In genomic region chr12:26848156-26848825, GRCh38 we compare ENCODE assay signal across 26 cellular contexts. TPM values are rescaled to one million over a fixed set of nuclear protein-coding genes. Genes with fewer than 3 reads are reported as not detected.
DNase-seq lines count a peak whose midpoint lies in the region; ATAC-seq lines count a peak whose summit lies in the region.
"Had no signal": no experiment of that assay in that cellular context is flagged by ENCODE, and none has a peak within 500 bp of the region (broad histone marks: within the 10 kb centered on the region; RNA-seq: fewer than 3 reads in every experiment).

No MANE protein-coding gene starts in this region.

- no peaks in the 10 kb centered on the region for H3K79me2 ChIP-seq in trophoblast cell (ENCODE audit: control insufficient read depth, insufficient read depth, low read length, poor library complexity)

- no peak overlapping the region for H3K14ac ChIP-seq in trophoblast cell (ENCODE audit: low read length)

- no peak overlapping the region for H2BK12ac ChIP-seq in trophoblast cell (ENCODE audit: low read length)

- H3K36me3 ChIP-seq in trophoblast cell (ENCODE audit: control insufficient read depth in 1 of 2, insufficient read depth in 2 of 2, low read length in 2 of 2), result no peaks in the 10 kb centered on the region
- H3K36me3 ChIP-seq: esophagus squamous epithelium, spleen, tibial nerve had no signal

- no peak overlapping the region for H2AFZ ChIP-seq in trophoblast cell (ENCODE audit: insufficient read depth, low read length, poor library complexity)

- peak; percentile 30 for DNase-seq in ELR (ENCODE audit: low read depth)
- DNase-seq in NCI-H226, result peak; percentile 15
- peak; percentile 30 to 91 for DNase-seq in trophoblast cell
- DNase-seq in NCI-H146 treated with DMSO at 0.1 percent for 48 hours (lab: John Stamatoyannopoulos, UW; ENCODE audit: unreplicated experiment), result no peak
- DNase-seq in SW480 (ENCODE audit: low spot score), result no peak
- DNase-seq: activated B cell treated with CpG ODN at 0.5 μM for 24 hours; activated CD4-positive, alpha-beta memory T cell treated with anti-CD3 and anti-CD28 coated beads for 36 hours; activated CD8-positive, alpha-beta memory T cell treated with anti-CD3 and anti-CD28 coated beads, Interleukin-2, amount 50 U/mL, for 4 hours; activated naive CD4-positive, alpha-beta T cell treated with anti-CD3 and anti-CD28 coated beads, Interleukin-2, amount 10 ng/mL, durations not matched to agents 7 days and 5 days; amygdala; DND-41; esophagus squamous epithelium; naive thymus-derived CD8-positive, alpha-beta T cell; NCI-H1417; NCI-H2081 treated with DMSO at 0.1 percent for 48 hours; NCI-H774; nucleus accumbens; retina; spleen; T-helper 1 cell had no signal

- H3K9ac ChIP-seq in trophoblast cell (ENCODE audit: low read length), result no peak overlapping the region

- H3K79me1 ChIP-seq in trophoblast cell (ENCODE audit: low read length), result peaks cover 1% of the 10 kb centered on the region

- no peak overlapping the region for H3K23ac ChIP-seq in trophoblast cell (ENCODE audit: low read length)

- H4K8ac ChIP-seq in trophoblast cell (ENCODE audit: low read depth, low read length), result no peak overlapping the region

- no peak overlapping the region for H2BK120ac ChIP-seq in trophoblast cell (ENCODE audit: insufficient read depth, low read length, poor library complexity)

- H3K18ac ChIP-seq in trophoblast cell (ENCODE audit: low read length), result no peak overlapping the region

- H3K4me1 ChIP-seq in trophoblast cell (ENCODE audit: control insufficient read depth in 1 of 2, insufficient read depth in 2 of 2, low read length in 2 of 2), result peaks cover 0 to 5% of the 10 kb centered on the region in 2 experiments

- H3K4me3 ChIP-seq in trophoblast cell (ENCODE audit: low read depth, low read length), result no peak overlapping the region
- H3K4me3 ChIP-seq: esophagus squamous epithelium, GM12878, spleen, tibial nerve had no signal

- H4K91ac ChIP-seq in trophoblast cell (ENCODE audit: low read depth, low read length), result no peak overlapping the region

- WGBS in trophoblast cell (ENCODE audit: extremely low coverage, insufficient coverage, insufficient read length), result 100% methylated on average over 1 of the region's 6 CpGs

- H3K9me3 ChIP-seq in trophoblast cell (ENCODE audit: insufficient read depth, low read depth, low read length), result no peaks in the 10 kb centered on the region
- H3K9me3 ChIP-seq: esophagus squamous epithelium, spleen, tibial nerve had no signal

- no peak overlapping the region for H2BK5ac ChIP-seq in trophoblast cell (ENCODE audit: low read depth, low read length, poor library complexity)

- H3K4ac ChIP-seq in trophoblast cell (ENCODE audit: low read depth, low read length), result no peak overlapping the region

- no peak overlapping the region for H3K27ac ChIP-seq in trophoblast cell (ENCODE audit: low read depth, low read length)
- H3K27ac ChIP-seq: C4-2B, esophagus squamous epithelium, RWPE1, spleen, tibial nerve had no signal

- H3K27me3 ChIP-seq in trophoblast cell (ENCODE audit: insufficient read depth, low read length), result no peaks in the 10 kb centered on the region
- H3K27me3 ChIP-seq: esophagus squamous epithelium, spleen, tibial nerve had no signal

- no peak overlapping the region for H2AK5ac ChIP-seq in trophoblast cell (ENCODE audit: low read length)

- no peak overlapping the region for H4K12ac ChIP-seq in trophoblast cell (ENCODE audit: low read depth, low read length)

- ATAC-seq in esophagus mucosa (peak; percentile 63), GM21526 (IDR thresholded peaks at IDR 0.05; ENCODE audit: low FRiP score, unreplicated experiment) (no peak)
- ATAC-seq: GM12878; naive thymus-derived CD8-positive, alpha-beta T cell had no signal

- H3K4me2 ChIP-seq in trophoblast cell (ENCODE audit: low read length), result no peak overlapping the region

RNA-seq across cellular contexts. Expression of gene ITPR2, which starts 15.3 kb away (rescaled TPM):
- 35.1 TPM for total RNA-seq in esophagus mucosa
- 5.4 and 5.5 TPM in 2 replicates for polyA plus RNA-seq in trophoblast cell (2013)

Comparison
In these comparisons a context has a peak if more than half of its experiments do, and no peak if none do; other contexts are left out.
1. DNase-seq: peak in ELR (single experiment), NCI-H226 (single experiment) and trophoblast cell (2 of 2); none in NCI-H146 treated with DMSO at 0.1 percent for 48 hours (single experiment) and SW480 (single experiment).